8 cellular contexts compared by ENCODE assay signal in the genomic region with DNA sequence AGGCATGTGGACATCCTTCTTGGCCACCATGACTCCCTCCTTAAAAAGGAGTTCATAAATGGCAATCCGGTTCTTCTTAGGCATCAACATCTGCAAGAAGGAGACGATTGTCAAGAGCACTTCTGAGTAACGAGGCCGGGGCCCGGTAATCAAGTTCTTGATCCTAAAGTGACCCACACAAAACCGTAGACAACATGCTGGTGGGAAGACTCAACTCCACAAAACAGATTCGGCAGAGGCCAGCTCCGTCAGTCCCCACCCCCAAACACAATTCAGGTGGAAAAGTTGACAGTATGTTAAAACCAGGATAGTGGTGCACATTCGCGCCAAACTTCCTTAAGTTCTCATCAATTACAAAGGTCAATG. TPM values are rescaled to one million over a fixed set of nuclear protein-coding genes. Genes with fewer than 3 reads are reported as not detected.
DNase-seq lines count a peak whose midpoint lies in the region; ATAC-seq and TF ChIP-seq lines count a peak whose summit lies in the region.

No MANE protein-coding gene starts in this region.

- CTCF ChIA-PET in activated CD4-positive, alpha-beta memory T cell treated with anti-CD3 and anti-CD28 coated beads for 36 hours (lab: Charles Lee) = interaction anchor here (1.4 kb wide), 1 partner anchor 184 kb away, joined by 3 read pairs; no protein-coding TSS in a partner anchor

- ATAC-seq in stimulated activated effector memory CD8-positive, alpha-beta T cell treated with anti-CD3 and anti-CD28 coated beads, Interleukin-12 subunit alpha, Interleukin-12 subunit beta, amount 100 ng/mL, for 72 hours = no peak
- ATAC-seq in HG03095 (IDR thresholded peaks at IDR 0.05; ENCODE audit: unreplicated experiment) = no peak
- ATAC-seq in HG02759 (IDR thresholded peaks at IDR 0.05; ENCODE audit: unreplicated experiment) = no peak

- intact Hi-C loops in activated CD4-positive, alpha-beta memory T cell treated with anti-CD3 and anti-CD28 coated beads for 36 hours (cut with micrococcal nuclease) = loop anchor here (5.0 kb wide), 1 partner anchor 33 kb away; a partner anchor contains a TSS

- H3K9me3 ChIP-seq in right atrium auricular region = no peaks in the 10 kb centered on the region

- DNase-seq in HFFc6 (no peak), right atrium auricular region (ENCODE audit: low spot score) (no peak), NCI-H82 (lab: John Stamatoyannopoulos, UW) (no peak), medulla oblongata (ENCODE audit: extremely low spot score) (no peak)
- peak; percentile 30 for DNase-seq in activated CD4-positive, alpha-beta memory T cell treated with anti-CD3 and anti-CD28 coated beads for 36 hours
- DNase-seq in stimulated activated effector memory CD8-positive, alpha-beta T cell treated with anti-CD3 and anti-CD28 coated beads, Interleukin-12 subunit alpha, Interleukin-12 subunit beta, amount 100 ng/mL, for 72 hours (ENCODE audit: low spot score in 2 of 2) = no peak

- peak overlapping the region; percentile 70 to 72 for H3K4me3 ChIP-seq in right atrium auricular region

- peaks cover 0 to 10% of the 10 kb centered on the region in 2 donors for H3K4me1 ChIP-seq in right atrium auricular region

- peak overlapping the region; percentile 99 for H3K4me3 Mint-ChIP-seq in HFFc6
- peak overlapping the region; percentile 99 for H3K4me3 Mint-ChIP-seq in activated CD4-positive, alpha-beta memory T cell treated with anti-CD3 and anti-CD28 coated beads for 36 hours
- H3K4me3 Mint-ChIP-seq in stimulated activated effector memory CD8-positive, alpha-beta T cell treated with anti-CD3 and anti-CD28 coated beads, Interleukin-12 subunit alpha, Interleukin-12 subunit beta, amount 100 ng/mL, for 72 hours = peak overlapping the region; percentile 98

- TF ChIP-seq CTCF in HFFc6 (IDR thresholded peaks at IDR 0.05) (no peak), right atrium auricular region (IDR thresholded peaks at IDR 0.05) (no peak)

- H3K27ac Mint-ChIP-seq in HFFc6 = peak overlapping the region; percentile 99
- H3K27ac Mint-ChIP-seq in activated CD4-positive, alpha-beta memory T cell treated with anti-CD3 and anti-CD28 coated beads for 36 hours = peak overlapping the region; percentile 99
- peak overlapping the region; percentile 100 for H3K27ac Mint-ChIP-seq in stimulated activated effector memory CD8-positive, alpha-beta T cell treated with anti-CD3 and anti-CD28 coated beads, Interleukin-12 subunit alpha, Interleukin-12 subunit beta, amount 100 ng/mL, for 72 hours

- H3K27me3 Mint-ChIP-seq in HFFc6 (ENCODE audit: insufficient read depth) = peaks cover 15% of the 10 kb centered on the region
- H3K27me3 Mint-ChIP-seq in activated CD4-positive, alpha-beta memory T cell treated with anti-CD3 and anti-CD28 coated beads for 36 hours = no peaks in the 10 kb centered on the region

- H3K36me3 Mint-ChIP-seq in HFFc6 (ENCODE audit: low read depth) = peaks cover 36% of the 10 kb centered on the region
- peaks cover 49% of the 10 kb centered on the region for H3K36me3 Mint-ChIP-seq in activated CD4-positive, alpha-beta memory T cell treated with anti-CD3 and anti-CD28 coated beads for 36 hours
- peaks cover 61% of the 10 kb centered on the region for H3K36me3 Mint-ChIP-seq in stimulated activated effector memory CD8-positive, alpha-beta T cell treated with anti-CD3 and anti-CD28 coated beads, Interleukin-12 subunit alpha, Interleukin-12 subunit beta, amount 100 ng/mL, for 72 hours

- peaks cover 29% of the 10 kb centered on the region for H3K4me1 Mint-ChIP-seq in HFFc6 (ENCODE audit: low read depth)
- peaks cover 40% of the 10 kb centered on the region for H3K4me1 Mint-ChIP-seq in activated CD4-positive, alpha-beta memory T cell treated with anti-CD3 and anti-CD28 coated beads for 36 hours (ENCODE audit: low read depth)
- H3K4me1 Mint-ChIP-seq in stimulated activated effector memory CD8-positive, alpha-beta T cell treated with anti-CD3 and anti-CD28 coated beads, Interleukin-12 subunit alpha, Interleukin-12 subunit beta, amount 100 ng/mL, for 72 hours = peaks cover 28% of the 10 kb centered on the region

- H3K27me3 ChIP-seq in right atrium auricular region = no peaks in the 10 kb centered on the region

- POLR2A ChIA-PET in activated CD4-positive, alpha-beta memory T cell treated with anti-CD3 and anti-CD28 coated beads for 36 hours (lab: Charles Lee) = interaction anchor here (0.7 to 4.5 kb wide), 4 partner anchors 10 to 188 kb away, joined by 3 to 34 read pairs (median 10); a partner anchor contains a TSS

- peaks cover 46% of the 10 kb centered on the region for H3K36me3 ChIP-seq in right atrium auricular region

- H3K9me3 Mint-ChIP-seq in HFFc6 = no peaks in the 10 kb centered on the region
- H3K9me3 Mint-ChIP-seq in activated CD4-positive, alpha-beta memory T cell treated with anti-CD3 and anti-CD28 coated beads for 36 hours = no peaks in the 10 kb centered on the region
- no peaks in the 10 kb centered on the region for H3K9me3 Mint-ChIP-seq in stimulated activated effector memory CD8-positive, alpha-beta T cell treated with anti-CD3 and anti-CD28 coated beads, Interleukin-12 subunit alpha, Interleukin-12 subunit beta, amount 100 ng/mL, for 72 hours

- H3K27ac ChIP-seq in right atrium auricular region = peak overlapping the region; percentile 83 to 91

RNA-seq across cellular contexts. Expression of a gene that starts 0.8 kb away (rescaled TPM):
- total RNA-seq in HFFc6 (2021; fragmentation: NEBNext Ultra II Directional; extraction: Animal tissue kit (Norgen Biotek cat#: 25700)) = 1,000 to 10,000 TPM; 1,585 to 1,769 (median 1,649) TPM
- 1,000 to 10,000 TPM; 2,106 to 2,169 TPM for total RNA-seq in activated CD4-positive, alpha-beta memory T cell treated with anti-CD3 and anti-CD28 coated beads for 36 hours
- total RNA-seq in right atrium auricular region = 1,000 to 10,000 TPM in 1 of 2 donors, 100 to 1,000 TPM in 1; 830 to 2,258 TPM

RNA-seq across cellular contexts. Expression of a gene that starts 32.6 kb away (rescaled TPM):
- 10 to 100 TPM; 11.3 to 18.9 (median 16.6) TPM for total RNA-seq in HFFc6 (2021; fragmentation: NEBNext Ultra II Directional; extraction: Animal tissue kit (Norgen Biotek cat#: 25700))
- total RNA-seq in activated CD4-positive, alpha-beta memory T cell treated with anti-CD3 and anti-CD28 coated beads for 36 hours = 10 to 100 TPM; 12.7 to 13.4 TPM
- 10 to 100 TPM; 47.2 to 53.5 TPM for total RNA-seq in right atrium auricular region

RNA-seq across cellular contexts. Expression of a gene that starts 40.8 kb away (rescaled TPM):
- not detected for total RNA-seq in HFFc6 (2021; fragmentation: NEBNext Ultra II Directional; extraction: Animal tissue kit (Norgen Biotek cat#: 25700))
- total RNA-seq in activated CD4-positive, alpha-beta memory T cell treated with anti-CD3 and anti-CD28 coated beads for 36 hours = under 1 TPM; 0.10 to 0.40 TPM
- 1 to 10 TPM; 5.6 to 6.3 TPM for total RNA-seq in right atrium auricular region

Comparison
In these comparisons a context has a peak if more than half of its experiments do, and no peak if none do; other contexts are left out.
1. RNA of a gene that starts 40.8 kb away (total RNA-seq): 5.6 to 6.3 TPM in right atrium auricular region; 0.10 to 0.40 TPM in activated CD4-positive, alpha-beta memory T cell treated with anti-CD3 and anti-CD28 coated beads for 36 hours and not detected in HFFc6; every median in the first group is over 4 times any median in the second.
2. Peak in every context shown above with its lines, with median percentiles within 50 percentile points of each other: H3K27ac Mint-ChIP-seq and H3K4me3 Mint-ChIP-seq.